In the genomic region with DNA sequence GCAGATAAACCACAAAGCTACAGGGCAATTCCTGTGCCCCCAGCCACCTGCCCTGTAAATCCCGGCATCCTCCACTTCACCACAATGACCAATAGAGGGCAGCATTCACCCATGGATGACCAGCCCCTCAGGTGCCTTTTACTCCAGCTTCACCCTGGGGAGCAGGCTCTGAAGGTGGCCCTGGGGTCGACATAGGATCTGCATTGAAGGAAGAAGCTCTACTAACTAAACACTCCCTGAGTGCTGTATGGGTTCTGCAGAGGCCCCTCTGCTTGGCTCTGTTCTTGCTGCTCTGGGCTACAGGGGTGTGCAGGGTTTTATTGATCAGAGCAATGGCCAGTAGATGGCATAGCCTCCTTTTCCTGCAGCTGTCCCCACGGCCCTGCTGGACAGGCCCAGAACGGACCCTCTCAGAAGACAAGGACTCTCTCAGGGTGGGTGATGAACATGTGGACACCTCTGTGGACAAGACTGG, we compare ENCODE assay signal across 1 cellular context.
TF ChIP-seq lines count a peak whose summit lies in the region.

No MANE protein-coding gene starts in this region.

TF ChIP-seq in HepG2, 621 proteins besides CTCF, POLR2A, EP300 and RAD21 (continued from another document and continues in another):
- TF ChIP-seq, protein P1, sequence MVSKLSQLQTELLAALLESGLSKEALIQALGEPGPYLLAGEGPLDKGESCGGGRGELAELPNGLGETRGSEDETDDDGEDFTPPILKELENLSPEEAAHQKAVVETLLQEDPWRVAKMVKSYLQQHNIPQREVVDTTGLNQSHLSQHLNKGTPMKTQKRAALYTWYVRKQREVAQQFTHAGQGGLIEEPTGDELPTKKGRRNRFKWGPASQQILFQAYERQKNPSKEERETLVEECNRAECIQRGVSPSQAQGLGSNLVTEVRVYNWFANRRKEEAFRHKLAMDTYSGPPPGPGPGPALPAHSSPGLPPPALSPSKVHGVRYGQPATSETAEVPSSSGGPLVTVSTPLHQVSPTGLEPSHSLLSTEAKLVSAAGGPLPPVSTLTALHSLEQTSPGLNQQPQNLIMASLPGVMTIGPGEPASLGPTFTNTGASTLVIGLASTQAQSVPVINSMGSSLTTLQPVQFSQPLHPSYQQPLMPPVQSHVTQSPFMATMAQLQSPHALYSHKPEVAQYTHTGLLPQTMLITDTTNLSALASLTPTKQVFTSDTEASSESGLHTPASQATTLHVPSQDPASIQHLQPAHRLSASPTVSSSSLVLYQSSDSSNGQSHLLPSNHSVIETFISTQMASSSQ (IDR thresholded peaks at IDR 0.05; ENCODE audit: low read depth) = no peak
- TF ChIP-seq, protein P1 (CRISPR knock-in tag; IDR thresholded peaks at IDR 0.05; ENCODE audit: borderline replicate concordance) = no peak
- TF ChIP-seq ZFP62 (CRISPR knock-in tag; IDR thresholded peaks at IDR 0.05) (no peak), HIVEP1 (CRISPR knock-in tag; IDR thresholded peaks at IDR 0.05) (no peak), HMGA1 (CRISPR knock-in tag; conservative IDR thresholded peaks at IDR 0.05) (no peak), RORA (CRISPR knock-in tag; IDR thresholded peaks at IDR 0.05) (no peak), KLF9 (CRISPR knock-in tag; IDR thresholded peaks at IDR 0.05; ENCODE audit: low read depth) (no peak), ZNF10 (CRISPR knock-in tag; IDR thresholded peaks at IDR 0.05; ENCODE audit: borderline replicate concordance, low read depth) (no peak), IRF2 (CRISPR knock-in tag; IDR thresholded peaks at IDR 0.05) (no peak), ZMYM4 (CRISPR knock-in tag; IDR thresholded peaks at IDR 0.05) (peak; percentile 51), MXI1 (IDR thresholded peaks at IDR 0.05; ENCODE audit: borderline replicate concordance, low read depth, low read length) (peak; percentile 47; the same call in 1 of the 3 replicates), NFE2L1 (CRISPR knock-in tag; IDR thresholded peaks at IDR 0.05; ENCODE audit: borderline replicate concordance) (no peak), ZNF296 (CRISPR knock-in tag; conservative IDR thresholded peaks at IDR 0.05) (no peak), MED13 (CRISPR knock-in tag; IDR thresholded peaks at IDR 0.05) (no peak), ARNT (IDR thresholded peaks at IDR 0.05) (no peak), ZNF737 (CRISPR knock-in tag; IDR thresholded peaks at IDR 0.05; ENCODE audit: borderline replicate concordance) (no peak), STAG1 (CRISPR knock-in tag; IDR thresholded peaks at IDR 0.05) (peak; percentile 83), FOSL1 (CRISPR knock-in tag; IDR thresholded peaks at IDR 0.05; ENCODE audit: borderline replicate concordance) (no peak), NFYC (CRISPR knock-in tag; IDR thresholded peaks at IDR 0.05) (no peak), SPEN (CRISPR knock-in tag; IDR thresholded peaks at IDR 0.05; ENCODE audit: low read depth) (no peak), NFKB2 (CRISPR knock-in tag; IDR thresholded peaks at IDR 0.05; ENCODE audit: borderline replicate concordance) (no peak), HOXD1 (CRISPR knock-in tag; IDR thresholded peaks at IDR 0.05) (no peak), WIZ (CRISPR knock-in tag; IDR thresholded peaks at IDR 0.05) (no peak), GATAD2A (CRISPR knock-in tag; IDR thresholded peaks at IDR 0.05) (peak; percentile 65), NFKBIZ (CRISPR knock-in tag; IDR thresholded peaks at IDR 0.05) (no peak), SUZ12 (IDR thresholded peaks at IDR 0.05; ENCODE audit: low read depth, low read length) (no peak), ZNF333 (CRISPR knock-in tag; IDR thresholded peaks at IDR 0.05; ENCODE audit: borderline replicate concordance) (no peak), RFX3 (CRISPR knock-in tag; IDR thresholded peaks at IDR 0.05) (0 out of 2 replicates have a peak, but pooled peaks have one; percentile 14), SMC3 (IDR thresholded peaks at IDR 0.05; ENCODE audit: low read length) (peak; percentile 90), ZNF761 (CRISPR knock-in tag; conservative IDR thresholded peaks at IDR 0.05) (no peak), TEAD2 (CRISPR knock-in tag; IDR thresholded peaks at IDR 0.05) (no peak), TAF15 (IDR thresholded peaks at IDR 0.05; ENCODE audit: low read depth, low read length, poor library complexity, severe bottlenecking) (no peak), ZSCAN9 (CRISPR knock-in tag; IDR thresholded peaks at IDR 0.05; ENCODE audit: borderline replicate concordance) (0 out of 2 replicates have a peak, but pooled peaks have one; percentile 52)
- TF ChIP-seq, protein P2, sequence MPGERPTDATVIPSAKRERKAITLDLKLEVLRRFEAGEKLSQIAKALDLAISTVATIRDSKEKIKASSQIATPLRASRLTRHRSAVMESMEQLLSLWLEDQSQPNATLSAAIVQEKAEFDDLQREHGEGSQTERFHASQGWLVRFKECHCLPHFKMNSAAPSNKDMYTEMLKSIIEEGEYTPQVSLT (CRISPR knock-in tag; IDR thresholded peaks at IDR 0.05; ENCODE audit: borderline replicate concordance, low read depth) = no peak
- TF ChIP-seq, protein P3, sequence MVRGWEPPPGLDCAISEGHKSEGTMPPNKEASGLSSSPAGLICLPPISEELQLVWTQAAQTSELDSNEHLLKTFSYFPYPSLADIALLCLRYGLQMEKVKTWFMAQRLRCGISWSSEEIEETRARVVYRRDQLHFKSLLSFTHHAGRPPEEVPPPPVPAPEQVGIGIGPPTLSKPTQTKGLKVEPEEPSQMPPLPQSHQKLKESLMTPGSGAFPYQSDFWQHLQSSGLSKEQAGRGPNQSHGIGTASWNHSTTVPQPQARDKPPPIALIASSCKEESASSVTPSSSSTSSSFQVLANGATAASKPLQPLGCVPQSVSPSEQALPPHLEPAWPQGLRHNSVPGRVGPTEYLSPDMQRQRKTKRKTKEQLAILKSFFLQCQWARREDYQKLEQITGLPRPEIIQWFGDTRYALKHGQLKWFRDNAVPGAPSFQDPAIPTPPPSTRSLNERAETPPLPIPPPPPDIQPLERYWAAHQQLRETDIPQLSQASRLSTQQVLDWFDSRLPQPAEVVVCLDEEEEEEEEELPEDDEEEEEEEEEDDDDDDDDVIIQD (CRISPR knock-in tag; IDR thresholded peaks at IDR 0.05; ENCODE audit: low read depth) = peak; percentile 15; the same call in 1 of the 2 replicates
- TF ChIP-seq, protein P4, sequence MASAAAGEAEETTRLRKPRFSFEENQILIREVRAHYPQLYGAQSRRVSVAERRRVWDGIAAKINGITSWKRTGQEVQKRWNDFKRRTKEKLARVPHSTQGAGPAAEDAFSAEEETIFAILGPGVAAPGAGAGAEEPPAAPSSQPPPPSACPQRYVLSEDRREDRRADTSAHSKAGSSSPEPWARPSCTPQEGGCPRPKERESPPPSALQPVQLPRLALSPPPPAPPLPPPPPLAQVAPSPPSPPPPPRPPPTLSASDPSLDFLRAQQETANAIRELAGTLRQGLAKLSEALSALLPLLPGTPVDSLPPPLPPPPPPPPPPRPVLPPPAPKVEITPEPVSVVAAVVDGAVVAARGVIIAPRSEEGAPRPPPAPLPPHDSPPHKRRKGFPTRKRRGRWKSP (CRISPR knock-in tag; IDR thresholded peaks at IDR 0.05) = no peak; the same call in 1 of the 2 replicates
- TF ChIP-seq, protein P5, sequence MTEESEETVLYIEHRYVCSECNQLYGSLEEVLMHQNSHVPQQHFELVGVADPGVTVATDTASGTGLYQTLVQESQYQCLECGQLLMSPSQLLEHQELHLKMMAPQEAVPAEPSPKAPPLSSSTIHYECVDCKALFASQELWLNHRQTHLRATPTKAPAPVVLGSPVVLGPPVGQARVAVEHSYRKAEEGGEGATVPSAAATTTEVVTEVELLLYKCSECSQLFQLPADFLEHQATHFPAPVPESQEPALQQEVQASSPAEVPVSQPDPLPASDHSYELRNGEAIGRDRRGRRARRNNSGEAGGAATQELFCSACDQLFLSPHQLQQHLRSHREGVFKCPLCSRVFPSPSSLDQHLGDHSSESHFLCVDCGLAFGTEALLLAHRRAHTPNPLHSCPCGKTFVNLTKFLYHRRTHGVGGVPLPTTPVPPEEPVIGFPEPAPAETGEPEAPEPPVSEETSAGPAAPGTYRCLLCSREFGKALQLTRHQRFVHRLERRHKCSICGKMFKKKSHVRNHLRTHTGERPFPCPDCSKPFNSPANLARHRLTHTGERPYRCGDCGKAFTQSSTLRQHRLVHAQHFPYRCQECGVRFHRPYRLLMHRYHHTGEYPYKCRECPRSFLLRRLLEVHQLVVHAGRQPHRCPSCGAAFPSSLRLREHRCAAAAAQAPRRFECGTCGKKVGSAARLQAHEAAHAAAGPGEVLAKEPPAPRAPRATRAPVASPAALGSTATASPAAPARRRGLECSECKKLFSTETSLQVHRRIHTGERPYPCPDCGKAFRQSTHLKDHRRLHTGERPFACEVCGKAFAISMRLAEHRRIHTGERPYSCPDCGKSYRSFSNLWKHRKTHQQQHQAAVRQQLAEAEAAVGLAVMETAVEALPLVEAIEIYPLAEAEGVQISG (CRISPR knock-in tag; IDR thresholded peaks at IDR 0.05) = no peak
- TF ChIP-seq, protein P6, sequence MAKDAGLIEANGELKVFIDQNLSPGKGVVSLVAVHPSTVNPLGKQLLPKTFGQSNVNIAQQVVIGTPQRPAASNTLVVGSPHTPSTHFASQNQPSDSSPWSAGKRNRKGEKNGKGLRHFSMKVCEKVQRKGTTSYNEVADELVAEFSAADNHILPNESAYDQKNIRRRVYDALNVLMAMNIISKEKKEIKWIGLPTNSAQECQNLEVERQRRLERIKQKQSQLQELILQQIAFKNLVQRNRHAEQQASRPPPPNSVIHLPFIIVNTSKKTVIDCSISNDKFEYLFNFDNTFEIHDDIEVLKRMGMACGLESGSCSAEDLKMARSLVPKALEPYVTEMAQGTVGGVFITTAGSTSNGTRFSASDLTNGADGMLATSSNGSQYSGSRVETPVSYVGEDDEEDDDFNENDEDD (CRISPR knock-in tag; IDR thresholded peaks at IDR 0.05; ENCODE audit: borderline replicate concordance) = no peak
- TF ChIP-seq, protein P7, sequence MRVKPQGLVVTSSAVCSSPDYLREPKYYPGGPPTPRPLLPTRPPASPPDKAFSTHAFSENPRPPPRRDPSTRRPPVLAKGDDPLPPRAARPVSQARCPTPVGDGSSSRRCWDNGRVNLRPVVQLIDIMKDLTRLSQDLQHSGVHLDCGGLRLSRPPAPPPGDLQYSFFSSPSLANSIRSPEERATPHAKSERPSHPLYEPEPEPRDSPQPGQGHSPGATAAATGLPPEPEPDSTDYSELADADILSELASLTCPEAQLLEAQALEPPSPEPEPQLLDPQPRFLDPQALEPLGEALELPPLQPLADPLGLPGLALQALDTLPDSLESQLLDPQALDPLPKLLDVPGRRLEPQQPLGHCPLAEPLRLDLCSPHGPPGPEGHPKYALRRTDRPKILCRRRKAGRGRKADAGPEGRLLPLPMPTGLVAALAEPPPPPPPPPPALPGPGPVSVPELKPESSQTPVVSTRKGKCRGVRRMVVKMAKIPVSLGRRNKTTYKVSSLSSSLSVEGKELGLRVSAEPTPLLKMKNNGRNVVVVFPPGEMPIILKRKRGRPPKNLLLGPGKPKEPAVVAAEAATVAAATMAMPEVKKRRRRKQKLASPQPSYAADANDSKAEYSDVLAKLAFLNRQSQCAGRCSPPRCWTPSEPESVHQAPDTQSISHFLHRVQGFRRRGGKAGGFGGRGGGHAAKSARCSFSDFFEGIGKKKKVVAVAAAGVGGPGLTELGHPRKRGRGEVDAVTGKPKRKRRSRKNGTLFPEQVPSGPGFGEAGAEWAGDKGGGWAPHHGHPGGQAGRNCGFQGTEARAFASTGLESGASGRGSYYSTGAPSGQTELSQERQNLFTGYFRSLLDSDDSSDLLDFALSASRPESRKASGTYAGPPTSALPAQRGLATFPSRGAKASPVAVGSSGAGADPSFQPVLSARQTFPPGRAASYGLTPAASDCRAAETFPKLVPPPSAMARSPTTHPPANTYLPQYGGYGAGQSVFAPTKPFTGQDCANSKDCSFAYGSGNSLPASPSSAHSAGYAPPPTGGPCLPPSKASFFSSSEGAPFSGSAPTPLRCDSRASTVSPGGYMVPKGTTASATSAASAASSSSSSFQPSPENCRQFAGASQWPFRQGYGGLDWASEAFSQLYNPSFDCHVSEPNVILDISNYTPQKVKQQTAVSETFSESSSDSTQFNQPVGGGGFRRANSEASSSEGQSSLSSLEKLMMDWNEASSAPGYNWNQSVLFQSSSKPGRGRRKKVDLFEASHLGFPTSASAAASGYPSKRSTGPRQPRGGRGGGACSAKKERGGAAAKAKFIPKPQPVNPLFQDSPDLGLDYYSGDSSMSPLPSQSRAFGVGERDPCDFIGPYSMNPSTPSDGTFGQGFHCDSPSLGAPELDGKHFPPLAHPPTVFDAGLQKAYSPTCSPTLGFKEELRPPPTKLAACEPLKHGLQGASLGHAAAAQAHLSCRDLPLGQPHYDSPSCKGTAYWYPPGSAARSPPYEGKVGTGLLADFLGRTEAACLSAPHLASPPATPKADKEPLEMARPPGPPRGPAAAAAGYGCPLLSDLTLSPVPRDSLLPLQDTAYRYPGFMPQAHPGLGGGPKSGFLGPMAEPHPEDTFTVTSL (CRISPR knock-in tag; IDR thresholded peaks at IDR 0.05; ENCODE audit: borderline replicate concordance) = no peak
- TF ChIP-seq, protein P8, sequence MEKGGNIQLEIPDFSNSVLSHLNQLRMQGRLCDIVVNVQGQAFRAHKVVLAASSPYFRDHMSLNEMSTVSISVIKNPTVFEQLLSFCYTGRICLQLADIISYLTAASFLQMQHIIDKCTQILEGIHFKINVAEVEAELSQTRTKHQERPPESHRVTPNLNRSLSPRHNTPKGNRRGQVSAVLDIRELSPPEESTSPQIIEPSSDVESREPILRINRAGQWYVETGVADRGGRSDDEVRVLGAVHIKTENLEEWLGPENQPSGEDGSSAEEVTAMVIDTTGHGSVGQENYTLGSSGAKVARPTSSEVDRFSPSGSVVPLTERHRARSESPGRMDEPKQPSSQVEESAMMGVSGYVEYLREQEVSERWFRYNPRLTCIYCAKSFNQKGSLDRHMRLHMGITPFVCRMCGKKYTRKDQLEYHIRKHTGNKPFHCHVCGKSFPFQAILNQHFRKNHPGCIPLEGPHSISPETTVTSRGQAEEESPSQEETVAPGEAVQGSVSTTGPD (CRISPR knock-in tag; IDR thresholded peaks at IDR 0.05) = no peak
- TF ChIP-seq, protein P9, sequence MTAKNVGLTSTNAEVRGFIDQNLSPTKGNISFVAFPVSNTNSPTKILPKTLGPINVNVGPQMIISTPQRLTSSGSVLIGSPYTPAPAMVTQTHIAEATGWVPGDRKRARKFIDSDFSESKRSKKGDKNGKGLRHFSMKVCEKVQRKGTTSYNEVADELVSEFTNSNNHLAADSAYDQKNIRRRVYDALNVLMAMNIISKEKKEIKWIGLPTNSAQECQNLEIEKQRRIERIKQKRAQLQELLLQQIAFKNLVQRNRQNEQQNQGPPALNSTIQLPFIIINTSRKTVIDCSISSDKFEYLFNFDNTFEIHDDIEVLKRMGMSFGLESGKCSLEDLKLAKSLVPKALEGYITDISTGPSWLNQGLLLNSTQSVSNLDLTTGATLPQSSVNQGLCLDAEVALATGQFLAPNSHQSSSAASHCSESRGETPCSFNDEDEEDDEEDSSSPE (CRISPR knock-in tag; IDR thresholded peaks at IDR 0.05) = no peak
- TF ChIP-seq, protein P10, sequence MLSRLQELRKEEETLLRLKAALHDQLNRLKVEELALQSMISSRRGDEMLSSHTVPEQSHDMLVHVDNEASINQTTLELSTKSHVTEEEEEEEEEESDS (CRISPR knock-in tag; IDR thresholded peaks at IDR 0.05; ENCODE audit: borderline replicate concordance) = no peak
